8 cellular contexts compared by ENCODE assay signal in the genomic region with DNA sequence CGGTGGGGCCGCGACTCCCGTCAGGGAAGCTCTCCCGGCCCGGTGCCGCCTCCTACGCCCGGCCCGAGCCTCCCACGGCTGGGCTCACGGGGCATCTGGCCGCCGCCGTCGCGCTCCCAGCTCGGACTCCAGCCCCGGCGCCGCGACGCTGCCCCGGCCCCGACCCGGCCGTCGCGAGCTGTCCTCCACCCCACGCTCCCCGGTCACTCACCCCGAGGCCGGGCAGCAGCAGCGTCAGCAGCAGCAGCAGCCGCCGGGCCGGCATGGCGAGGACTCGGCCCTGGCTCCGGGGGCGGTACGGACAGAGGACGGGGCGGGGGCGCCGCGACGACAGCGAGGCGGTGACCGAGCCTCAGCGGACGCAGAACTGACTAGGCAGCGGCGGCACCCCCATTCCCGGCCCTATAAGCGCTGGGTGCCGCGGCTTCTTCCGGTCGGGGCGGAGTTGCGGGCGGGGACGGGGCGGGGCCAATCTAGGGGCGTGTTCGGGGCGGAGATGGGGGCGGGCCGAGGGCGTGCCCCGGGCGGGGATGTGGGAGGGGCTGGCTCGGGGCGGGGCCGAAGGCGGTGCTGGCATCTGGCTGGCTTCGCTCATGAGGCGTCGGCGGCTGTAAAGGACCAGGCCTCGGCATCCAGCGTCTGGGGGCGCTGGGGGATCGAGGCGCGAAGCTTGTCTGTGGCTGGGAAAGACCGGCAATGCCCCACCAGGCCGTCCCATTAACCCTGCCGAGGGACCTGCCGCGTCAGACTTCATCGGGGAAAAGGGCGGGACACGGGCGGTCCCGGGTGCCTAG. TPM values are rescaled to one million over a fixed set of nuclear protein-coding genes. Genes with fewer than 3 reads are reported as not detected.
DNase-seq lines count a peak whose midpoint lies in the region; ATAC-seq and TF ChIP-seq lines count a peak whose summit lies in the region.

A gene (minus strand): TSS at position 380 of the 794 bp plus-strand sequence. CDS start 115 bp downstream, at position 265.

- DNase-seq in A673 (ENCODE audit: low spot score) (peak; percentile 84), NCI-H2227 (lab: John Stamatoyannopoulos, UW; ENCODE audit: unreplicated experiment) (peak; percentile 92), WERI-Rb-1 (peak; percentile 94), T47D (ENCODE audit: low read depth in 1 of 2, low spot score in 1 of 2) (peak; percentile 96 to 97)

- TF ChIP-seq CTCF in A673 (conservative IDR thresholded peaks at IDR 0.05; ENCODE audit: low read depth, low read length) (no peak), WERI-Rb-1 (IDR thresholded peaks at IDR 0.05; ENCODE audit: low read depth, low read length) (no peak)

- H3K36me3 ChIP-seq in A673 (ENCODE audit: insufficient read depth, low read length, poor library complexity, severe bottlenecking) (no peaks in the 10 kb centered on the region), WERI-Rb-1 (peaks cover 11% of the 10 kb centered on the region; the same call in 1 of the 2 replicates), iPS-20b (ENCODE audit: insufficient read depth, low read depth, low read length) (no peaks in the 10 kb centered on the region)

- H3K9me3 ChIP-seq in A673 (ENCODE audit: low read depth, low read length, poor library complexity, severe bottlenecking) (no peaks in the 10 kb centered on the region), WERI-Rb-1 (ENCODE audit: severe bottlenecking) (no peaks in the 10 kb centered on the region), iPS-20b (ENCODE audit: insufficient read depth, low read depth, low read length) (no peaks in the 10 kb centered on the region)

- intact Hi-C loops in A673 (cut with micrococcal nuclease; ENCODE audit: unreplicated experiment): loop anchor here (5.0 kb wide), 1 partner anchor 213 kb away; a partner anchor contains a TSS

- BruUV-seq in A673 (replicated peaks; lab: Mats Ljungman, UMichigan): no TSS peak

- H3K9ac ChIP-seq in iPS-20b (ENCODE audit: low read depth, low read length): peak within 1 kb of the TSS; percentile 59

- H3K27me3 ChIP-seq in A673 (replicated peaks; ENCODE audit: insufficient read depth, low read depth, low read length, poor library complexity): no peaks in the 10 kb centered on the region
- no peaks in the 10 kb centered on the region for H3K27me3 ChIP-seq in WERI-Rb-1 (ENCODE audit: insufficient read depth, low read depth, severe bottlenecking)
- H3K27me3 ChIP-seq in iPS-20b (ENCODE audit: insufficient read depth, low read length): peaks cover 31% of the 10 kb centered on the region

- H3K4me3 ChIP-seq in A673 (ENCODE audit: low read depth, low read length, poor library complexity, severe bottlenecking): peak within 1 kb of the TSS; percentile 91
- H3K4me3 ChIP-seq in WERI-Rb-1 (ENCODE audit: low read depth, low read length): peak within 1 kb of the TSS; percentile 71
- peak within 1 kb of the TSS; percentile 80 for H3K4me3 ChIP-seq in iPS-20b (ENCODE audit: low read length)
- H3K4me3 ChIP-seq in skin epidermis: peak within 1 kb of the TSS; percentile 64 to 89 (median 78)

- ATAC-seq in GM18861 (IDR thresholded peaks at IDR 0.05; ENCODE audit: unreplicated experiment): peak; percentile 53
- ATAC-seq in HG03066 (IDR thresholded peaks at IDR 0.05; ENCODE audit: low read depth, unreplicated experiment): peak; percentile 74

- H3K27ac ChIP-seq in A673 (ENCODE audit: low read depth, low read length, poor library complexity, severe bottlenecking): peak within 1 kb of the TSS; percentile 70
- H3K27ac ChIP-seq in WERI-Rb-1: peak within 1 kb of the TSS; percentile 80
- H3K27ac ChIP-seq in iPS-20b (ENCODE audit: low read length): no peak within 1 kb of the TSS
- H3K27ac ChIP-seq in skin epidermis: peak within 1 kb of the TSS; percentile 72 to 98 (median 94)

- H3K4me1 ChIP-seq in A673 (ENCODE audit: insufficient read depth, low read length, poor library complexity, severe bottlenecking) (peaks cover 14% of the 10 kb centered on the region), iPS-20b (ENCODE audit: insufficient read depth, low read length) (peaks cover 6% of the 10 kb centered on the region; the same call in 1 of the 2 replicates)

- in situ Hi-C loops in T47D (cut with HindIII; ENCODE audit: low pct_unique_long_range_greater_than_20kb, low sequenced_read_pairs): no loop called here

- CTCF ChIA-PET in A673 (lab: Charles Lee): interaction anchor here (0.6 kb wide), 1 partner anchor 26 kb away, joined by 8 read pairs; no protein-coding TSS in a partner anchor

- POLR2A ChIA-PET in A673 (lab: Charles Lee; ENCODE audit: low non-redundant PET): interaction anchor here (0.5 kb wide), 1 partner anchor 16 kb away, joined by 4 read pairs; no protein-coding TSS in a partner anchor

RNA-seq across cellular contexts. Expression of the gene that starts here (rescaled TPM):
- 6.7 and 8.0 TPM in 2 replicates for total RNA-seq in A673 (2021)
